Comparison of ENCODE assay signal across 20 cellular contexts in the genomic region with DNA sequence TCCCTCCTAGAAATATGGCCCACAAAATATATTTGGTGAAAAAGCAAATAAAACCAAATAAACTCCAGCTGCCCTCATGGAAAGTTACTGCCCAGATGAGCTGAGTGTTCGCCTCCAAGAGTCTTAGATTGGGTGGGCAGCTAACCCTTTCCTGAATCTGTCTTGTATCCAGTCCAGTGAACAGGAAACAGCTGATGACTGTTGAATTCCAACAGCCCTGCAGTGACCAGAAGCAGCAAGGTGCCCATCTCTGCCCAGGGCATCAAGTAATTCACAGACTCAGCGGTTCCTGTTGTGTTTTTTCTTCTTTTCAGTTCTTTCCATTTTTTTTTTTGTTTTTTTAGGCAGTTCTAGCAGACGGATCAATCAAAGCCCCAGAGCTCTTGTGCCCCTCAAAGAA.
DNase-seq lines count a peak whose midpoint lies in the region; ATAC-seq, FAIRE-seq and TF ChIP-seq lines count a peak whose summit lies in the region.
"Had no signal": no experiment of that assay in that cellular context is flagged by ENCODE, and none has a peak within 500 bp of the region (broad histone marks: within the 10 kb centered on the region; RNA-seq: fewer than 3 reads in every experiment).

No MANE protein-coding gene starts in this region.

- H3K9ac ChIP-seq in mesenchymal stem cell (ENCODE audit: low read length): no peak overlapping the region
- H3K9ac ChIP-seq: GM23248 had no signal

- no peak overlapping the region for H3K4me3 Mint-ChIP-seq in activated CD8-positive, alpha-beta memory T cell treated with anti-CD3 and anti-CD28 coated beads, Interleukin-2, amount 10 ng/mL, durations not matched to agents 7 days and 5 days
- H3K4me3 Mint-ChIP-seq: CD4-positive, alpha-beta memory T cell had no signal

- H4K8ac ChIP-seq in mesenchymal stem cell (ENCODE audit: low read length): no peak overlapping the region

- no peaks in the 10 kb centered on the region for H3K27me3 ChIP-seq in mesenchymal stem cell (ENCODE audit: control insufficient read depth in 1 of 2, insufficient read depth in 1 of 2, low read length in 2 of 2)

- H3K4me3 ChIP-seq in mesenchymal stem cell (ENCODE audit: insufficient read depth in 1 of 2, low read depth in 1 of 2, low read length in 2 of 2) (no peak overlapping the region), coronary artery (no peak overlapping the region)
- H3K4me3 ChIP-seq: GM23248 had no signal

- FAIRE-seq in RCC 7860 (lab: Jason Lieb, UNC): peak; percentile 10
- FAIRE-seq: GM12892, GM19239, H1 had no signal

- H2AFZ ChIP-seq in mesenchymal stem cell (ENCODE audit: low read depth, low read length): no peak overlapping the region
- H2AFZ ChIP-seq: GM23248 had no signal

- H3K27ac ChIP-seq in mesenchymal stem cell (ENCODE audit: low read length, poor library complexity, severe bottlenecking) (peak overlapping the region; percentile 75), coronary artery (no peak overlapping the region)
- H3K27ac ChIP-seq: GM23248 had no signal

- no peak overlapping the region for H3K4me2 ChIP-seq in mesenchymal stem cell (ENCODE audit: low read length, poor library complexity, severe bottlenecking)

- no peak overlapping the region for H3K14ac ChIP-seq in mesenchymal stem cell (ENCODE audit: low read length in 2 of 2)

- H3K4me1 ChIP-seq in mesenchymal stem cell (ENCODE audit: control insufficient read depth, insufficient read depth, low read depth, low read length): peaks cover 2% of the 10 kb centered on the region

- no peaks in the 10 kb centered on the region for H3K36me3 ChIP-seq in mesenchymal stem cell (ENCODE audit: control insufficient read depth in 1 of 2, insufficient read depth in 2 of 2, low read depth in 1 of 2, low read length in 2 of 2)

- H2AK5ac ChIP-seq in mesenchymal stem cell (ENCODE audit: low read length, severe bottlenecking): no peak overlapping the region

- no peaks in the 10 kb centered on the region for H3K36me3 Mint-ChIP-seq in activated CD8-positive, alpha-beta memory T cell treated with anti-CD3 and anti-CD28 coated beads, Interleukin-2, amount 10 ng/mL, durations not matched to agents 7 days and 5 days
- H3K36me3 Mint-ChIP-seq: CD4-positive, alpha-beta memory T cell had no signal

- no peak overlapping the region for H2BK15ac ChIP-seq in mesenchymal stem cell (ENCODE audit: low read depth, poor library complexity, severe bottlenecking)

- H2BK120ac ChIP-seq in mesenchymal stem cell (ENCODE audit: low read depth, low read length): no peak overlapping the region

- ATAC-seq in activated CD8-positive, alpha-beta memory T cell treated with anti-CD3 and anti-CD28 coated beads, Interleukin-2, amount 10 ng/mL, durations not matched to agents 7 days and 5 days: no peak
- ATAC-seq in HG02973 (IDR thresholded peaks at IDR 0.05; ENCODE audit: unreplicated experiment): no peak

- no peak overlapping the region for H2BK5ac ChIP-seq in mesenchymal stem cell (ENCODE audit: low read depth, low read length, poor library complexity, severe bottlenecking)

- H3K9me3 Mint-ChIP-seq in activated CD8-positive, alpha-beta memory T cell treated with anti-CD3 and anti-CD28 coated beads, Interleukin-2, amount 10 ng/mL, durations not matched to agents 7 days and 5 days (ENCODE audit: low read depth): no peaks in the 10 kb centered on the region

- no peak overlapping the region for H2BK12ac ChIP-seq in mesenchymal stem cell (ENCODE audit: low read length in 2 of 2)

- no peak for TF ChIP-seq CTCF in coronary artery (IDR thresholded peaks at IDR 0.05)

- no peaks in the 10 kb centered on the region for H3K79me1 ChIP-seq in mesenchymal stem cell (replicated peaks; ENCODE audit: low read length, poor library complexity, severe bottlenecking)

- no peaks in the 10 kb centered on the region for H3K27me3 Mint-ChIP-seq in activated CD8-positive, alpha-beta memory T cell treated with anti-CD3 and anti-CD28 coated beads, Interleukin-2, amount 10 ng/mL, durations not matched to agents 7 days and 5 days
- H3K27me3 Mint-ChIP-seq: CD4-positive, alpha-beta memory T cell had no signal

- no peak overlapping the region for H4K91ac ChIP-seq in mesenchymal stem cell (ENCODE audit: low read length)

- no peak overlapping the region for H3K27ac Mint-ChIP-seq in activated CD8-positive, alpha-beta memory T cell treated with anti-CD3 and anti-CD28 coated beads, Interleukin-2, amount 10 ng/mL, durations not matched to agents 7 days and 5 days
- H3K27ac Mint-ChIP-seq: CD4-positive, alpha-beta memory T cell had no signal

- 82% methylated on average over 3 of the region's 3 CpGs for WGBS in mesenchymal stem cell

- H3K23ac ChIP-seq in mesenchymal stem cell (ENCODE audit: low read length in 2 of 2): no peak overlapping the region

- no peaks in the 10 kb centered on the region for H3K4me1 Mint-ChIP-seq in activated CD8-positive, alpha-beta memory T cell treated with anti-CD3 and anti-CD28 coated beads, Interleukin-2, amount 10 ng/mL, durations not matched to agents 7 days and 5 days
- H3K4me1 Mint-ChIP-seq: CD4-positive, alpha-beta memory T cell had no signal

- no peak overlapping the region for H3K4ac ChIP-seq in mesenchymal stem cell (ENCODE audit: low read depth in 1 of 2, low read length in 2 of 2)

- peaks cover 7% of the 10 kb centered on the region for H3K9me3 ChIP-seq in mesenchymal stem cell (ENCODE audit: control insufficient read depth, low read length)

- no peak overlapping the region for H3K18ac ChIP-seq in mesenchymal stem cell (ENCODE audit: low read depth in 1 of 2, low read length in 2 of 2)

- CTCF ChIA-PET in activated CD8-positive, alpha-beta memory T cell treated with anti-CD3 and anti-CD28 coated beads, Interleukin-2, amount 10 ng/mL, durations not matched to agents 7 days and 5 days (lab: Charles Lee): no interaction called here

- DNase-seq in RCC 7860 (ENCODE audit: low spot score) (no peak), glomerular visceral epithelial cell (ENCODE audit: extremely low spot score) (peak; percentile 47), mesenchymal stem cell (no peak), renal cortical epithelial cell (ENCODE audit: low read depth) (peak; percentile 60), coronary artery (ENCODE audit: low spot score) (no peak), GF-D8 (lab: John Stamatoyannopoulos, UW) (no peak)
- no peak for DNase-seq in activated CD8-positive, alpha-beta memory T cell treated with anti-CD3 and anti-CD28 coated beads, Interleukin-2, amount 10 ng/mL, durations not matched to agents 7 days and 5 days
- DNase-seq: C1 segment of cervical spinal cord; Calu3; CD4-positive, alpha-beta memory T cell; COR-L47; DMS53; DMS79 treated with DMSO at 0.1 percent for 48 hours; GM23248; H7; HCEC 1CT had no signal

Comparison
In these comparisons a context has a peak if more than half of its experiments do, and no peak if none do; other contexts are left out.
1. DNase-seq: peak in glomerular visceral epithelial cell (single experiment) and renal cortical epithelial cell (single experiment); none in RCC 7860 (single experiment), mesenchymal stem cell (single experiment), coronary artery (single experiment), GF-D8 (single experiment) and activated CD8-positive, alpha-beta memory T cell treated with anti-CD3 and anti-CD28 coated beads, Interleukin-2, amount 10 ng/mL, durations not matched to agents 7 days and 5 days (single experiment).